Comparison of ENCODE assay signal across 8 cellular contexts in genomic region chr9:127877566-127877998, GRCh38. TPM values are rescaled to one million over a fixed set of nuclear protein-coding genes. Genes with fewer than 3 reads are reported as not detected.
DNase-seq lines count a peak whose midpoint lies in the region; ATAC-seq and TF ChIP-seq lines count a peak whose summit lies in the region.

TSS of gene AK1 (minus strand) at chr9:127877675. CDS start at chr9:127874617, 3,058 bp downstream.

- peaks cover 23% of the 10 kb centered on the region for H3K4me1 ChIP-seq in colonic mucosa
- H3K4me1 ChIP-seq in skeletal muscle tissue (ENCODE audit: control insufficient read depth in 3 of 3, insufficient read depth in 3 of 3, low read length in 3 of 3): peaks cover 50 to 62% (median 58%) of the 10 kb centered on the region in 3 donors

- peak within 1 kb of the TSS; percentile 58 to 70 for H3K9ac ChIP-seq in colonic mucosa (ENCODE audit: low read depth in 2 of 2, low read length in 2 of 2)
- peak within 1 kb of the TSS; percentile 73 to 96 (median 95) for H3K9ac ChIP-seq in skeletal muscle tissue (ENCODE audit: low read depth in 1 of 3, low read length in 3 of 3)

- peak within 1 kb of the TSS; percentile 51 for H3K4me3 ChIP-seq in colonic mucosa
- H3K4me3 ChIP-seq in skeletal muscle tissue (ENCODE audit: low read length in 3 of 3): peak within 1 kb of the TSS; percentile 76 to 96 (median 89)

- no peaks in the 10 kb centered on the region for H3K27me3 ChIP-seq in colonic mucosa
- no peaks in the 10 kb centered on the region for H3K27me3 ChIP-seq in skeletal muscle tissue (ENCODE audit: control insufficient read depth in 3 of 3, insufficient read depth in 3 of 3, low read length in 3 of 3)

- no peak for DNase-seq in activated T-cell treated with anti-CD3 and anti-CD28 coated beads, Interleukin-2, amount 50 U/mL, for 72 hours
- no peak for DNase-seq in activated T-cell treated with anti-CD3 and anti-CD28 coated beads for 4 hours
- DNase-seq in OCI-M1 (lab: John Stamatoyannopoulos, UW): peak; percentile 36
- peak; percentile 89 for DNase-seq in colonic mucosa
- DNase-seq in kidney glomerular epithelial cell (lab: John Stamatoyannopoulos, UW): peak; percentile 26
- DNase-seq in SIG-M5 (lab: John Stamatoyannopoulos, UW): no peak
- DNase-seq in effector memory CD8-positive, alpha-beta T cell: no peak

- H3K9me3 ChIP-seq in colonic mucosa: no peaks in the 10 kb centered on the region
- H3K9me3 ChIP-seq in skeletal muscle tissue (ENCODE audit: control insufficient read depth in 3 of 3, low read length in 3 of 3): no peaks in the 10 kb centered on the region

- intact Hi-C loops in colonic mucosa (cut with DNase I): loop anchor here (10.0 kb wide), 1 partner anchor 73 kb away; the partner anchor contains the start of gene FPGS

- H3K27ac Mint-ChIP-seq in activated T-cell treated with anti-CD3 and anti-CD28 coated beads, Interleukin-2, amount 50 U/mL, for 72 hours: no peak within 1 kb of the TSS
- peak within 1 kb of the TSS in 1 of 2 donors; percentile 57 for H3K27ac Mint-ChIP-seq in effector memory CD8-positive, alpha-beta T cell

- peaks cover 1 to 2% of the 10 kb centered on the region in 2 donors for H3K36me3 Mint-ChIP-seq in activated T-cell treated with anti-CD3 and anti-CD28 coated beads, Interleukin-2, amount 50 U/mL, for 72 hours (ENCODE audit: insufficient read depth in 2 of 2)
- peaks cover 16% of the 10 kb centered on the region for H3K36me3 Mint-ChIP-seq in effector memory CD8-positive, alpha-beta T cell (ENCODE audit: insufficient read depth)

- no peak for TF ChIP-seq CTCF in colonic mucosa (IDR thresholded peaks at IDR 0.05)

- H3K4me3 Mint-ChIP-seq in activated T-cell treated with anti-CD3 and anti-CD28 coated beads, Interleukin-2, amount 50 U/mL, for 72 hours: peak within 1 kb of the TSS; percentile 54 to 61
- peak within 1 kb of the TSS in 1 of 2 donors; percentile 50 for H3K4me3 Mint-ChIP-seq in effector memory CD8-positive, alpha-beta T cell

- H3K9me3 Mint-ChIP-seq in activated T-cell treated with anti-CD3 and anti-CD28 coated beads, Interleukin-2, amount 50 U/mL, for 72 hours: no peaks in the 10 kb centered on the region
- no peaks in the 10 kb centered on the region for H3K9me3 Mint-ChIP-seq in effector memory CD8-positive, alpha-beta T cell

- ATAC-seq in activated T-cell treated with anti-CD3 and anti-CD28 coated beads, Interleukin-2, amount 50 U/mL, for 72 hours (replicated peaks in 1 of 2): no peak
- no peak for ATAC-seq in effector memory CD8-positive, alpha-beta T cell (replicated peaks)

- H3K27ac ChIP-seq in colonic mucosa (peak within 1 kb of the TSS; percentile 56), skeletal muscle tissue (ENCODE audit: low read depth, low read length) (peak within 1 kb of the TSS; percentile 92)

- no peaks in the 10 kb centered on the region for H3K4me1 Mint-ChIP-seq in activated T-cell treated with anti-CD3 and anti-CD28 coated beads, Interleukin-2, amount 50 U/mL, for 72 hours (ENCODE audit: low read depth)
- peaks cover 9 to 20% of the 10 kb centered on the region in 2 donors for H3K4me1 Mint-ChIP-seq in effector memory CD8-positive, alpha-beta T cell (ENCODE audit: low read depth in 2 of 2)

- H3K36me3 ChIP-seq in colonic mucosa (no peaks in the 10 kb centered on the region), skeletal muscle tissue (ENCODE audit: control insufficient read depth in 3 of 3, insufficient read depth in 3 of 3, low read length in 3 of 3) (peaks cover 6 to 11% (median 7%) of the 10 kb centered on the region in 3 donors)

- peaks cover 8% of the 10 kb centered on the region for H3K27me3 Mint-ChIP-seq in activated T-cell treated with anti-CD3 and anti-CD28 coated beads, Interleukin-2, amount 50 U/mL, for 72 hours (ENCODE audit: low read depth)
- H3K27me3 Mint-ChIP-seq in effector memory CD8-positive, alpha-beta T cell: no peaks in the 10 kb centered on the region

RNA-seq across cellular contexts. Expression of gene AK1, which starts in this region (rescaled TPM):
- total RNA-seq in activated T-cell treated with anti-CD3 and anti-CD28 coated beads, Interleukin-2, amount 50 U/mL, for 72 hours: 10 to 100 TPM; 37.7 to 41.9 TPM
- total RNA-seq in colonic mucosa: 100 to 1,000 TPM; 159 to 166 TPM
- 359 TPM for total RNA-seq in skeletal muscle tissue

Comparison
In these comparisons a context has a peak if more than half of its experiments do, and no peak if none do; other contexts are left out.
1. DNase-seq: peak in OCI-M1 (single experiment), colonic mucosa (single experiment) and kidney glomerular epithelial cell (single experiment); none in activated T-cell treated with anti-CD3 and anti-CD28 coated beads, Interleukin-2, amount 50 U/mL, for 72 hours (0 of 2), activated T-cell treated with anti-CD3 and anti-CD28 coated beads for 4 hours (single experiment), SIG-M5 (single experiment) and effector memory CD8-positive, alpha-beta T cell (0 of 3).